ENCODE assay signal across 9 cellular contexts in genomic region chr2:197108758-197109157, GRCh38.
DNase-seq lines count a peak whose midpoint lies in the region; ATAC-seq, FAIRE-seq and TF ChIP-seq lines count a peak whose summit lies in the region.
"Had no signal": no experiment of that assay in that cellular context is flagged by ENCODE, and none has a peak within 500 bp of the region (broad histone marks: within the 10 kb centered on the region; RNA-seq: fewer than 3 reads in every experiment).

No MANE protein-coding gene starts in this region.

- no peaks in the 10 kb centered on the region for H3K27me3 Mint-ChIP-seq in stimulated activated naive B cell treated with anti-CD40 and anti-IgM and Interleukin-4, amounts not matched to agents 10 μg/mL and 1 μg/mL and 100 μg/mL, for 72 hours

- no peaks in the 10 kb centered on the region for H3K9me3 Mint-ChIP-seq in stimulated activated naive B cell treated with anti-CD40 and anti-IgM and Interleukin-4, amounts not matched to agents 10 μg/mL and 1 μg/mL and 100 μg/mL, for 72 hours

- in situ Hi-C loops in astrocyte of the spinal cord (cut with HindIII; ENCODE audit: low sequenced_read_pairs) = no loop called here

- H3K27ac Mint-ChIP-seq in stimulated activated naive B cell treated with anti-CD40 and anti-IgM and Interleukin-4, amounts not matched to agents 10 μg/mL and 1 μg/mL and 100 μg/mL, for 72 hours = no peak overlapping the region

- peaks cover 4 to 14% of the 10 kb centered on the region in 2 donors for H3K4me1 Mint-ChIP-seq in stimulated activated naive B cell treated with anti-CD40 and anti-IgM and Interleukin-4, amounts not matched to agents 10 μg/mL and 1 μg/mL and 100 μg/mL, for 72 hours

- H3K27me3 ChIP-seq in stomach = no peaks in the 10 kb centered on the region

- TF ChIP-seq CTCF in astrocyte of the spinal cord (IDR thresholded peaks at IDR 0.05; ENCODE audit: low read depth, low read length) (no peak), kidney (IDR thresholded peaks at IDR 0.05; ENCODE audit: borderline replicate concordance, extremely low read depth, insufficient read depth) (no peak), stomach (IDR thresholded peaks at IDR 0.05) (no peak)

- H3K36me3 ChIP-seq in kidney (ENCODE audit: control insufficient read depth in 1 of 2, insufficient read depth in 2 of 2, low read length in 2 of 2) = no peaks in the 10 kb centered on the region
- H3K36me3 ChIP-seq in stomach = peaks cover 0 to 21% (median 7%) of the 10 kb centered on the region in 4 donors

- ATAC-seq in GM18502 (IDR thresholded peaks at IDR 0.05; ENCODE audit: poor library complexity, unreplicated experiment) = no peak
- no peak for ATAC-seq in stimulated activated naive B cell treated with anti-CD40 and anti-IgM and Interleukin-4, amounts not matched to agents 10 μg/mL and 1 μg/mL and 100 μg/mL, for 72 hours (replicated peaks)

- no peak overlapping the region for H3K4me3 Mint-ChIP-seq in stimulated activated naive B cell treated with anti-CD40 and anti-IgM and Interleukin-4, amounts not matched to agents 10 μg/mL and 1 μg/mL and 100 μg/mL, for 72 hours

- H3K9me3 ChIP-seq in kidney (ENCODE audit: control insufficient read depth in 1 of 2, low read length in 2 of 2) (no peaks in the 10 kb centered on the region), stomach (no peaks in the 10 kb centered on the region)

- H3K27ac ChIP-seq in kidney (ENCODE audit: low read depth in 2 of 2, low read length in 2 of 2) (peak overlapping the region; percentile 63 to 79), stomach (peak overlapping the region in 4 of 5 donors; percentile 16 to 75 (median 62))

- no peak for FAIRE-seq in kidney (lab: Jason Lieb, UNC)

- DNase-seq in GOT3 (lab: John Stamatoyannopoulos, UW) = peak; percentile 47
- DNase-seq in astrocyte of the spinal cord (ENCODE audit: low read depth, low spot score) = peak; percentile 90
- peak; percentile 88 for DNase-seq in kidney
- DNase-seq in stomach = peak; percentile 29
- DNase-seq in activated CD4-positive, CD25-positive, alpha-beta regulatory T cell treated with anti-CD3 and anti-CD28 coated beads, Interleukin-2, amount 50 U/mL, for 72 hours = no peak
- no peak for DNase-seq in stimulated activated naive B cell treated with anti-CD40 and anti-IgM and Interleukin-4, amounts not matched to agents 10 μg/mL and 1 μg/mL and 100 μg/mL, for 72 hours
- DNase-seq in stimulated activated CD4-positive, alpha-beta T cell treated with anti-CD3 and anti-CD28 coated beads, Interleukin-4, amount 100 ng/mL, for 4 hours = no peak
- DNase-seq: Karpas-422 had no signal

- H3K4me3 ChIP-seq in astrocyte of the spinal cord (ENCODE audit: low read depth, low read length) = no peak overlapping the region
- H3K4me3 ChIP-seq in kidney (ENCODE audit: low read length in 2 of 2) = no peak overlapping the region
- no peak overlapping the region for H3K4me3 ChIP-seq in stomach

- H3K36me3 Mint-ChIP-seq in stimulated activated naive B cell treated with anti-CD40 and anti-IgM and Interleukin-4, amounts not matched to agents 10 μg/mL and 1 μg/mL and 100 μg/mL, for 72 hours = peaks cover 12 to 18% of the 10 kb centered on the region in 2 donors

- WGBS in stomach, 5 donors = 69 to 82% (median 79%) methylated on average over 4 of the region's 4 CpGs

- TF ChIP-seq POLR2A in stomach (IDR thresholded peaks at IDR 0.05) = no peak

- intact Hi-C loops in kidney (cut with DNase I) (no loop called here), stomach (cut with DNase I; ENCODE audit: low total_unique reads) (no loop called here)

- H3K4me1 ChIP-seq in kidney (ENCODE audit: control insufficient read depth in 1 of 2, insufficient read depth in 1 of 2, low read depth in 1 of 2, low read length in 2 of 2) (peaks cover 0 to 13% of the 10 kb centered on the region in 2 donors), stomach (peaks cover 0 to 34% (median 11%) of the 10 kb centered on the region in 4 donors)

- H3K9ac ChIP-seq in kidney (ENCODE audit: low read length in 2 of 2) = no peak overlapping the region

- no peak for TF ChIP-seq EP300 in stomach (IDR thresholded peaks at IDR 0.05)

Comparison
In these comparisons a context has a peak if more than half of its experiments do, and no peak if none do; other contexts are left out.
1. DNase-seq: peak in GOT3 (single experiment), astrocyte of the spinal cord (single experiment), kidney (single experiment) and stomach (single experiment); none in activated CD4-positive, CD25-positive, alpha-beta regulatory T cell treated with anti-CD3 and anti-CD28 coated beads, Interleukin-2, amount 50 U/mL, for 72 hours (single experiment), stimulated activated naive B cell treated with anti-CD40 and anti-IgM and Interleukin-4, amounts not matched to agents 10 μg/mL and 1 μg/mL and 100 μg/mL, for 72 hours (single experiment) and stimulated activated CD4-positive, alpha-beta T cell treated with anti-CD3 and anti-CD28 coated beads, Interleukin-4, amount 100 ng/mL, for 4 hours (0 of 2).